ENCODE assay signal across 26 cellular contexts in genomic region chr21:15667824-15668223, GRCh38.
"Had no signal": no experiment of that assay in that cellular context is flagged by ENCODE, and none has a peak within 500 bp of the region (broad histone marks: within the 10 kb centered on the region; RNA-seq: fewer than 3 reads in every experiment).

No MANE protein-coding gene starts in this region.

- H3K4me3 ChIP-seq: adrenal gland, heart left ventricle, testis, transverse colon had no signal

- H3K27me3 Mint-ChIP-seq: activated CD4-positive, alpha-beta memory T cell treated with anti-CD3 and anti-CD28 coated beads for 36 hours; activated CD4-positive, alpha-beta T cell treated with anti-CD3 and anti-CD28 coated beads, Interleukin-2, amount 10 ng/mL, durations not matched to agents 24 days and 14 days; activated naive CD8-positive, alpha-beta T cell treated with anti-CD3 and anti-CD28 coated beads for 36 hours; central memory CD8-positive, alpha-beta T cell had no signal

- H3K4me3 Mint-ChIP-seq: activated CD4-positive, alpha-beta memory T cell treated with anti-CD3 and anti-CD28 coated beads for 36 hours; activated CD4-positive, alpha-beta T cell treated with anti-CD3 and anti-CD28 coated beads, Interleukin-2, amount 10 ng/mL, durations not matched to agents 24 days and 14 days; activated naive CD4-positive, alpha-beta T cell treated with anti-CD3 and anti-CD28 coated beads for 36 hours; activated naive CD8-positive, alpha-beta T cell treated with anti-CD3 and anti-CD28 coated beads for 36 hours; activated T-helper 1 cell treated with anti-CD3 and anti-CD28 coated beads, Interleukin-12 subunit alpha, Interleukin-12 subunit beta, Interleukin-2, Interleukin-4 antibody, amounts not matched to agents 30 ng/mL and 10 ng/mL and 1 ng/mL, durations not matched to agents 14 hours and 24 hours and 36 hours; central memory CD8-positive, alpha-beta T cell; immature natural killer cell; naive thymus-derived CD8-positive, alpha-beta T cell; neural crest cell; T-helper 1 cell treated with Interleukin-12 subunit alpha and Interleukin-12 subunit beta and Interleukin-4 antibody, amounts not matched to agents 30 μg/mL and 1 μg/mL, for 36 hours had no signal

- H3K36me3 Mint-ChIP-seq: activated CD4-positive, alpha-beta memory T cell treated with anti-CD3 and anti-CD28 coated beads for 36 hours; activated naive CD8-positive, alpha-beta T cell treated with anti-CD3 and anti-CD28 coated beads for 36 hours; immature natural killer cell; naive thymus-derived CD8-positive, alpha-beta T cell had no signal

- H3K9me3 ChIP-seq: adrenal gland, heart left ventricle, testis, transverse colon had no signal

- H3K36me3 ChIP-seq: adrenal gland, heart left ventricle, transverse colon had no signal

- H3K27me3 ChIP-seq: adrenal gland, heart left ventricle, testis, transverse colon had no signal

- H3K4me1 ChIP-seq: adrenal gland, heart left ventricle, testis had no signal

- ATAC-seq: heart left ventricle; naive thymus-derived CD8-positive, alpha-beta T cell; stimulated activated naive CD8-positive, alpha-beta T cell treated with anti-CD3 and anti-CD28 coated beads, Interleukin-15, Interleukin-2, amounts not matched to agents 100 U/mL and 50 U/mL, for 24 hours had no signal

- H3K27ac Mint-ChIP-seq: activated CD4-positive, alpha-beta memory T cell treated with anti-CD3 and anti-CD28 coated beads for 36 hours; activated CD4-positive, alpha-beta T cell treated with anti-CD3 and anti-CD28 coated beads, Interleukin-2, amount 10 ng/mL, durations not matched to agents 24 days and 14 days; activated naive CD4-positive, alpha-beta T cell treated with anti-CD3 and anti-CD28 coated beads for 36 hours; activated naive CD8-positive, alpha-beta T cell treated with anti-CD3 and anti-CD28 coated beads for 36 hours; activated T-helper 1 cell treated with anti-CD3 and anti-CD28 coated beads, Interleukin-12 subunit alpha, Interleukin-12 subunit beta, Interleukin-2, Interleukin-4 antibody, amounts not matched to agents 30 ng/mL and 10 ng/mL and 1 ng/mL, durations not matched to agents 14 hours and 24 hours and 36 hours; immature natural killer cell; naive thymus-derived CD8-positive, alpha-beta T cell; T-helper 1 cell treated with Interleukin-12 subunit alpha and Interleukin-12 subunit beta and Interleukin-4 antibody, amounts not matched to agents 30 μg/mL and 1 μg/mL, for 36 hours had no signal

- DNase-seq: activated CD4-positive, alpha-beta memory T cell treated with anti-CD3 and anti-CD28 coated beads for 36 hours; activated CD4-positive, alpha-beta T cell treated with anti-CD3 and anti-CD28 coated beads, Interleukin-2, amount 10 ng/mL, durations not matched to agents 24 days and 14 days; activated CD4-positive, CD25-positive, alpha-beta regulatory T cell treated with anti-CD3 and anti-CD28 coated beads, Interleukin-2, amount 50 U/mL, for 72 hours; activated CD8-positive, alpha-beta memory T cell treated with anti-CD3 and anti-CD28 coated beads, Interleukin-2, amount 50 U/mL, for 4 hours; activated effector memory CD4-positive, alpha-beta T cell treated with anti-CD3 and anti-CD28 coated beads, Interleukin-2, amount 50 U/mL, for 16 hours; activated naive CD4-positive, alpha-beta T cell treated with anti-CD3 and anti-CD28 coated beads for 36 hours; activated naive CD8-positive, alpha-beta T cell treated with anti-CD3 and anti-CD28 coated beads for 36 hours; activated T-cell treated with anti-CD3 and anti-CD28 coated beads, Interleukin-2, amount 50 U/mL, for 1 hour; adrenal gland; dermis blood vessel endothelial cell; effector CD4-positive, alpha-beta T cell; erythroblast; heart left ventricle; hypothalamus; immature natural killer cell; naive thymus-derived CD8-positive, alpha-beta T cell; right cardiac atrium; stimulated activated CD4-positive, alpha-beta T cell treated with anti-CD3 and anti-CD28 coated beads, Interleukin-2, amount 100 ng/mL, for 48 hours; stimulated activated naive CD8-positive, alpha-beta T cell treated with anti-CD3 and anti-CD28 coated beads, Interleukin-15, Interleukin-2, amounts not matched to agents 100 U/mL and 50 U/mL, for 24 hours; T1000; testis; transverse colon had no signal

- H3K9me3 Mint-ChIP-seq: activated CD4-positive, alpha-beta memory T cell treated with anti-CD3 and anti-CD28 coated beads for 36 hours; activated CD4-positive, alpha-beta T cell treated with anti-CD3 and anti-CD28 coated beads, Interleukin-2, amount 10 ng/mL, durations not matched to agents 24 days and 14 days; activated naive CD4-positive, alpha-beta T cell treated with anti-CD3 and anti-CD28 coated beads for 36 hours; activated naive CD8-positive, alpha-beta T cell treated with anti-CD3 and anti-CD28 coated beads for 36 hours; activated T-helper 1 cell treated with anti-CD3 and anti-CD28 coated beads, Interleukin-12 subunit alpha, Interleukin-12 subunit beta, Interleukin-2, Interleukin-4 antibody, amounts not matched to agents 30 ng/mL and 10 ng/mL and 1 ng/mL, durations not matched to agents 14 hours and 24 hours and 36 hours; central memory CD8-positive, alpha-beta T cell; immature natural killer cell; naive thymus-derived CD8-positive, alpha-beta T cell; neural crest cell; T-helper 1 cell treated with Interleukin-12 subunit alpha and Interleukin-12 subunit beta and Interleukin-4 antibody, amounts not matched to agents 30 μg/mL and 1 μg/mL, for 36 hours had no signal

- H3K27ac ChIP-seq: adrenal gland, heart left ventricle, testis, transverse colon had no signal

- H3K4me1 Mint-ChIP-seq: activated CD4-positive, alpha-beta T cell treated with anti-CD3 and anti-CD28 coated beads, Interleukin-2, amount 10 ng/mL, durations not matched to agents 24 days and 14 days; activated naive CD8-positive, alpha-beta T cell treated with anti-CD3 and anti-CD28 coated beads for 36 hours; central memory CD8-positive, alpha-beta T cell; immature natural killer cell; naive thymus-derived CD8-positive, alpha-beta T cell; neural crest cell had no signal
